21 cellular contexts compared by ENCODE assay signal in genomic region chr4:125004676-125005075, GRCh38.
DNase-seq lines count a peak whose midpoint lies in the region; ATAC-seq and TF ChIP-seq lines count a peak whose summit lies in the region.
"Had no signal": no experiment of that assay in that cellular context is flagged by ENCODE, and none has a peak within 500 bp of the region (broad histone marks: within the 10 kb centered on the region; RNA-seq: fewer than 3 reads in every experiment).

No MANE protein-coding gene starts in this region.

- H3K9me3 ChIP-seq in testis, result no peaks in the 10 kb centered on the region
- H3K9me3 ChIP-seq in naive thymus-derived CD4-positive, alpha-beta T cell (ENCODE audit: control insufficient read depth in 2 of 3, low read length in 3 of 3), result no peaks in the 10 kb centered on the region
- H3K9me3 ChIP-seq: A549, BE2C, Caco-2 had no signal

- in situ Hi-C loops in SK-MEL-5 (cut with HindIII; ENCODE audit: low pct_unique_long_range_greater_than_20kb, low sequenced_read_pairs), result no loop called here

- no peak for TF ChIP-seq CTCF in neural crest cell (conservative IDR thresholded peaks at IDR 0.05)
- no peak for TF ChIP-seq CTCF in testis (IDR thresholded peaks at IDR 0.05)
- TF ChIP-seq CTCF in GM20000 (IDR thresholded peaks at IDR 0.05; ENCODE audit: extremely low read depth, missing control alignments), result no peak

- H3K27ac ChIP-seq in testis, result peak overlapping the region; percentile 55 to 72
- H3K27ac ChIP-seq in naive thymus-derived CD4-positive, alpha-beta T cell (ENCODE audit: low read depth, low read length), result no peak overlapping the region
- H3K27ac ChIP-seq: A549; BLaER1 treated with 17β-estradiol and CSF1 and Interleukin-3, amounts not matched to agents 10 nM and 100 nM had no signal

- H3K4me3 ChIP-seq in testis, result no peak overlapping the region
- H3K4me3 ChIP-seq in naive thymus-derived CD4-positive, alpha-beta T cell (ENCODE audit: low read length), result no peak overlapping the region
- H3K4me3 ChIP-seq: A549; BLaER1 treated with 17β-estradiol and CSF1 and Interleukin-3, amounts not matched to agents 10 nM and 100 nM; GM12878; GM23338 had no signal

- ATAC-seq in naive thymus-derived CD4-positive, alpha-beta T cell, result no peak
- ATAC-seq: A549, GM23338, HCT116 had no signal

- CTCF ChIA-PET in naive thymus-derived CD4-positive, alpha-beta T cell (lab: Charles Lee), result interaction anchor here (0.6 kb wide), 1 partner anchor 11 kb away, joined by 3 read pairs; no protein-coding TSS in a partner anchor

- H3K4me1 ChIP-seq in testis, result peaks cover 3% of the 10 kb centered on the region
- H3K4me1 ChIP-seq in naive thymus-derived CD4-positive, alpha-beta T cell (ENCODE audit: control insufficient read depth in 2 of 2, insufficient read depth in 2 of 2, low read length in 2 of 2), result no peaks in the 10 kb centered on the region
- H3K4me1 ChIP-seq: A549; BE2C; BLaER1 treated with 17β-estradiol and CSF1 and Interleukin-3, amounts not matched to agents 10 nM and 100 nM; Caco-2 had no signal

- DNase-seq in SK-MEL-5 (ENCODE audit: low read depth, low spot score) (peak; percentile 14), neural crest cell (ENCODE audit: low read depth, low spot score) (no peak), testis (no peak), GM20000 (ENCODE audit: low spot score) (no peak)
- no peak for DNase-seq in activated T-helper 1 cell treated with anti-CD3 and anti-CD28 coated beads, Interleukin-12 subunit alpha, Interleukin-12 subunit beta, Interleukin-2, Interleukin-4 antibody, amounts not matched to agents 30 ng/mL and 10 ng/mL and 1 ng/mL, durations not matched to agents 14 hours and 24 hours and 36 hours (ENCODE audit: low spot score)
- no peak for DNase-seq in naive thymus-derived CD4-positive, alpha-beta T cell
- DNase-seq: 8988T, ACHN, AML-193, BE2C, Caco-2, DMS153, EL, GDM1, H9 had no signal

- H3K27me3 Mint-ChIP-seq in neural crest cell (ENCODE audit: low read depth), result no peaks in the 10 kb centered on the region
- no peaks in the 10 kb centered on the region for H3K27me3 Mint-ChIP-seq in activated T-helper 1 cell treated with anti-CD3 and anti-CD28 coated beads, Interleukin-12 subunit alpha, Interleukin-12 subunit beta, Interleukin-2, Interleukin-4 antibody, amounts not matched to agents 30 ng/mL and 10 ng/mL and 1 ng/mL, durations not matched to agents 14 hours and 24 hours and 36 hours (ENCODE audit: insufficient read depth)
- H3K27me3 Mint-ChIP-seq in naive thymus-derived CD4-positive, alpha-beta T cell, result no peaks in the 10 kb centered on the region
- H3K27me3 Mint-ChIP-seq: CD4-positive, alpha-beta memory T cell had no signal

- no peak overlapping the region for H3K4me3 Mint-ChIP-seq in neural crest cell
- no peak overlapping the region for H3K4me3 Mint-ChIP-seq in activated T-helper 1 cell treated with anti-CD3 and anti-CD28 coated beads, Interleukin-12 subunit alpha, Interleukin-12 subunit beta, Interleukin-2, Interleukin-4 antibody, amounts not matched to agents 30 ng/mL and 10 ng/mL and 1 ng/mL, durations not matched to agents 14 hours and 24 hours and 36 hours
- no peak overlapping the region for H3K4me3 Mint-ChIP-seq in naive thymus-derived CD4-positive, alpha-beta T cell
- H3K4me3 Mint-ChIP-seq: GM23338, H9 had no signal

- POLR2A ChIA-PET in naive thymus-derived CD4-positive, alpha-beta T cell (lab: Charles Lee), result no interaction called here

- TF ChIP-seq POLR2A in testis (IDR thresholded peaks at IDR 0.05), result no peak

- intact Hi-C loops in testis (cut with DNase I; ENCODE audit: low total_unique reads), result no loop called here
- intact Hi-C loops in activated T-helper 1 cell treated with anti-CD3 and anti-CD28 coated beads, Interleukin-12 subunit alpha, Interleukin-12 subunit beta, Interleukin-2, Interleukin-4 antibody, amounts not matched to agents 30 ng/mL and 10 ng/mL and 1 ng/mL, durations not matched to agents 14 hours and 24 hours and 36 hours (cut with micrococcal nuclease), result no loop called here
- intact Hi-C loops in naive thymus-derived CD4-positive, alpha-beta T cell (cut with micrococcal nuclease), result no loop called here

- H3K9me3 Mint-ChIP-seq in neural crest cell, result peaks cover 4% of the 10 kb centered on the region
- H3K9me3 Mint-ChIP-seq in activated T-helper 1 cell treated with anti-CD3 and anti-CD28 coated beads, Interleukin-12 subunit alpha, Interleukin-12 subunit beta, Interleukin-2, Interleukin-4 antibody, amounts not matched to agents 30 ng/mL and 10 ng/mL and 1 ng/mL, durations not matched to agents 14 hours and 24 hours and 36 hours, result no peaks in the 10 kb centered on the region
- peaks cover 0 to 18% (median 4%) of the 10 kb centered on the region in 11 donors for H3K9me3 Mint-ChIP-seq in naive thymus-derived CD4-positive, alpha-beta T cell

- H3K4me1 Mint-ChIP-seq in neural crest cell, result peaks cover 19% of the 10 kb centered on the region
- H3K4me1 Mint-ChIP-seq in activated T-helper 1 cell treated with anti-CD3 and anti-CD28 coated beads, Interleukin-12 subunit alpha, Interleukin-12 subunit beta, Interleukin-2, Interleukin-4 antibody, amounts not matched to agents 30 ng/mL and 10 ng/mL and 1 ng/mL, durations not matched to agents 14 hours and 24 hours and 36 hours (ENCODE audit: low read depth), result no peaks in the 10 kb centered on the region
- no peaks in the 10 kb centered on the region for H3K4me1 Mint-ChIP-seq in naive thymus-derived CD4-positive, alpha-beta T cell
- H3K4me1 Mint-ChIP-seq: CD4-positive, alpha-beta memory T cell had no signal

- 68 to 80% methylated on average over 3 of the region's 3 CpGs for WGBS in testis, 2 donors

- peaks cover 4% of the 10 kb centered on the region for H3K36me3 Mint-ChIP-seq in neural crest cell (ENCODE audit: low read depth)
- no peaks in the 10 kb centered on the region for H3K36me3 Mint-ChIP-seq in activated T-helper 1 cell treated with anti-CD3 and anti-CD28 coated beads, Interleukin-12 subunit alpha, Interleukin-12 subunit beta, Interleukin-2, Interleukin-4 antibody, amounts not matched to agents 30 ng/mL and 10 ng/mL and 1 ng/mL, durations not matched to agents 14 hours and 24 hours and 36 hours (ENCODE audit: low read depth)
- no peaks in the 10 kb centered on the region for H3K36me3 Mint-ChIP-seq in naive thymus-derived CD4-positive, alpha-beta T cell
- H3K36me3 Mint-ChIP-seq: CD4-positive, alpha-beta memory T cell had no signal

- no peaks in the 10 kb centered on the region for H3K36me3 ChIP-seq in testis (ENCODE audit: low read depth, missing control alignments)
- H3K36me3 ChIP-seq in naive thymus-derived CD4-positive, alpha-beta T cell (ENCODE audit: control insufficient read depth in 2 of 3, insufficient read depth in 3 of 3, low read length in 3 of 3), result no peaks in the 10 kb centered on the region
- H3K36me3 ChIP-seq: BE2C; BLaER1 treated with 17β-estradiol and CSF1 and Interleukin-3, amounts not matched to agents 10 nM and 100 nM had no signal

- peak overlapping the region; percentile 47 for H3K27ac Mint-ChIP-seq in neural crest cell (ENCODE audit: unreplicated experiment)
- H3K27ac Mint-ChIP-seq in activated T-helper 1 cell treated with anti-CD3 and anti-CD28 coated beads, Interleukin-12 subunit alpha, Interleukin-12 subunit beta, Interleukin-2, Interleukin-4 antibody, amounts not matched to agents 30 ng/mL and 10 ng/mL and 1 ng/mL, durations not matched to agents 14 hours and 24 hours and 36 hours, result no peak overlapping the region
- H3K27ac Mint-ChIP-seq in naive thymus-derived CD4-positive, alpha-beta T cell, result no peak overlapping the region
- H3K27ac Mint-ChIP-seq: CD4-positive, alpha-beta memory T cell; H9 had no signal

- H3K27me3 ChIP-seq in testis, result no peaks in the 10 kb centered on the region
- H3K27me3 ChIP-seq in naive thymus-derived CD4-positive, alpha-beta T cell (ENCODE audit: control insufficient read depth in 2 of 2, insufficient read depth in 2 of 2, low read length in 2 of 2), result no peaks in the 10 kb centered on the region
- H3K27me3 ChIP-seq: BE2C; BLaER1 treated with 17β-estradiol and CSF1 and Interleukin-3, amounts not matched to agents 10 nM and 100 nM had no signal
